In the genomic region with DNA sequence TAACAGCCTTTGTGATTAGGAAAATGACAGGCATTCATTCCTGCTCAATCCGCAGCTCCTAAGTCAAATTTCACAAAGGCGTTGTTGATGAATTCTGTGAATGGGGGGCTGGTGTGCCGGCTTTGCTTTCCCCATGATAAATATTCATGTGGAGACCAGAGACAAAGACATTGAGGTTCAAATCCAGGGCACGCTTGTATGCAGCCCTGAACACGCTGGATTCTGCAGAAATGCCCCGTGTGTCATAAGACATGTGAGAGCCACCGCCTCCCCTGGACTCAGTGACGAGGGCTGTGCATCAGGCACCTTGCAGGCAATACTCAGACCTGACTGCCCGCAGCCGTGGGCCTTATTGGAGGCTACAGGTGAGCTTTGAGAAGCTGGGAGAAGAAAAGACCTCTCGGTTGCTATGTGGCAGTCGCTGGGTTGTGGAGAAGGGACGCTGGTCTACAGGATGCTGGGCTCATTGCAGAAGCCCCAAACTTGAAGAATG, we compare ENCODE assay signal across 23 cellular contexts.
A peak's percentile ranks its signal among the peaks of the same experiment; 100 is the strongest.
DNase-seq lines count a peak whose midpoint lies in the region; ATAC-seq, FAIRE-seq and TF ChIP-seq lines count a peak whose summit lies in the region.
"Had no signal": no experiment of that assay in that cellular context is flagged by ENCODE, and none has a peak within 500 bp of the region (broad histone marks: within the 10 kb centered on the region; RNA-seq: fewer than 3 reads in every experiment).

No MANE protein-coding gene starts in this region.

- no peak overlapping the region for H2AFZ ChIP-seq in HepG2 (ENCODE audit: low read length)

- TF ChIP-seq EP300 in stomach (IDR thresholded peaks at IDR 0.05) (no peak), HepG2 (IDR thresholded peaks at IDR 0.05; ENCODE audit: low read depth in 2 of 2, low read length in 2 of 2) (no peak), HepG2 (CRISPR knock-in tag; IDR thresholded peaks at IDR 0.05; ENCODE audit: borderline replicate concordance) (no peak)

- H3K36me3 ChIP-seq in stomach (no peaks in the 10 kb centered on the region), HepG2 (replicated peaks in 1 of 2; ENCODE audit: control insufficient read depth in 1 of 2, insufficient read depth in 2 of 2, low read length in 2 of 2) (no peaks in the 10 kb centered on the region)
- H3K36me3 ChIP-seq: Peyer's patch, thyroid gland had no signal

- no peak for ATAC-seq in stimulated activated effector memory CD8-positive, alpha-beta T cell treated with anti-CD3 and anti-CD28 coated beads, Interleukin-12 subunit alpha, Interleukin-12 subunit beta, amount 100 ng/mL, for 72 hours
- ATAC-seq in HepG2 (no peak), T-helper 17 cell (no peak)
- ATAC-seq: activated CD4-positive, CD25-positive, alpha-beta regulatory T cell treated with anti-CD3 and anti-CD28 coated beads, Interleukin-2, amount 50 U/mL, for 24 hours; stimulated activated naive B cell treated with anti-CD40 and anti-IgM and Interleukin-4, amounts not matched to agents 10 μg/mL and 1 μg/mL and 100 μg/mL, for 72 hours had no signal

- no peak for TF ChIP-seq CTCF in stomach (IDR thresholded peaks at IDR 0.05)
- TF ChIP-seq CTCF in HepG2 (CRISPR knock-in tag; IDR thresholded peaks at IDR 0.05): no peak

- H3K27me3 ChIP-seq in stomach: peaks cover 0 to 66% (median 6%) of the 10 kb centered on the region in 3 donors
- peaks cover 6 to 8% of the 10 kb centered on the region in 2 experiments; a peak in 4 of 5 replicates for H3K27me3 ChIP-seq in HepG2 (ENCODE audit: control insufficient read depth in 1 of 2, insufficient read depth in 2 of 2, low read length in 2 of 2)
- H3K27me3 ChIP-seq: Peyer's patch, thyroid gland had no signal

- TF ChIP-seq RAD21 in HepG2 (CRISPR knock-in tag; IDR thresholded peaks at IDR 0.05): no peak

- no peaks in the 10 kb centered on the region for H3K79me2 ChIP-seq in HepG2 (ENCODE audit: insufficient read depth, low read length)

- H3K9me3 ChIP-seq in stomach (no peaks in the 10 kb centered on the region), HepG2 (ENCODE audit: low read length) (peaks cover 8% of the 10 kb centered on the region), T-helper 17 cell (ENCODE audit: control insufficient read depth, low read length, poor library complexity, severe bottlenecking) (peaks cover 3% of the 10 kb centered on the region)
- H3K9me3 ChIP-seq: Peyer's patch, thyroid gland had no signal

- FAIRE-seq in HepG2 (lab: Jason Lieb, UNC): no peak
- FAIRE-seq: islet of Langerhans had no signal

- H3K9me3 Mint-ChIP-seq in stimulated activated effector memory CD8-positive, alpha-beta T cell treated with anti-CD3 and anti-CD28 coated beads, Interleukin-12 subunit alpha, Interleukin-12 subunit beta, amount 100 ng/mL, for 72 hours: no peaks in the 10 kb centered on the region

- 74 to 87% (median 81%) methylated on average over 10 to 13 of the region's 13 CpGs for WGBS in stomach, 5 donors
- WGBS in HepG2 (ENCODE audit: low lambda C conversion rate): 50% methylated on average over 11 of the region's 13 CpGs

- peaks cover 38% of the 10 kb centered on the region for H3K27me3 Mint-ChIP-seq in T-helper 17 cell
- H3K27me3 Mint-ChIP-seq: CD4-positive, CD25-positive, alpha-beta regulatory T cell had no signal

- in situ Hi-C loops in HepG2 (cut with HindIII; ENCODE audit: extremely low pct_ligation_motif_present, low pct_unique_long_range_greater_than_20kb): no loop called here

- H3K27ac ChIP-seq in stomach (no peak overlapping the region), HepG2 (ENCODE audit: extremely low read length, insufficient read depth, low read length) (no peak overlapping the region)
- H3K27ac ChIP-seq: Peyer's patch, thyroid gland had no signal

- peak in 39 of 58 donors; percentile 20 to 90 (median 71) for DNase-seq in anterior cingulate cortex (lab: John Stamatoyannopoulos, UW)
- DNase-seq in globus pallidus (ENCODE audit: low spot score): peak; percentile 99
- peak in 45 of 56 donors; percentile 32 to 90 (median 71) for DNase-seq in nucleus accumbens (lab: John Stamatoyannopoulos, UW)
- DNase-seq in stomach: peak; percentile 23
- DNase-seq in stimulated activated effector memory CD8-positive, alpha-beta T cell treated with anti-CD3 and anti-CD28 coated beads, Interleukin-12 subunit alpha, Interleukin-12 subunit beta, amount 100 ng/mL, for 72 hours (ENCODE audit: low spot score in 2 of 2): no peak
- DNase-seq in HepG2 (ENCODE audit: low spot score): no peak
- DNase-seq in T-helper 17 cell: no peak
- DNase-seq in NCI-H128 (lab: John Stamatoyannopoulos, UW; ENCODE audit: unreplicated experiment): no peak
- DNase-seq: activated naive CD4-positive, alpha-beta T cell treated with anti-CD3 and anti-CD28 coated beads, Interleukin-2, amount 10 ng/mL, durations not matched to agents 7 days and 5 days; amniotic stem cell; CD4-positive, CD25-positive, alpha-beta regulatory T cell; Karpas-422; NCI-H1694; NCI-H526; nephron progenitor cell; Peyer's patch; SIG-M5; stimulated activated CD4-positive, alpha-beta T cell treated with anti-CD3 and anti-CD28 coated beads, Interleukin-2, amount 100 ng/mL, for 48 hours; stimulated activated naive B cell treated with anti-CD40 and anti-IgM and Interleukin-4, amounts not matched to agents 10 μg/mL and 1 μg/mL and 100 μg/mL, for 72 hours; thyroid gland had no signal

- H3K4me1 ChIP-seq in stomach (no peaks in the 10 kb centered on the region), HepG2 (ENCODE audit: insufficient read depth, low read length) (peaks cover 52% of the 10 kb centered on the region)
- H3K4me1 ChIP-seq: Peyer's patch, thyroid gland had no signal

- CTCF ChIA-PET in HepG2 (lab: Yijun Ruan, JAX; ENCODE audit: low intra/inter-chr PET ratio, low total read pairs): no interaction called here

- no peak overlapping the region for H3K27ac Mint-ChIP-seq in stimulated activated effector memory CD8-positive, alpha-beta T cell treated with anti-CD3 and anti-CD28 coated beads, Interleukin-12 subunit alpha, Interleukin-12 subunit beta, amount 100 ng/mL, for 72 hours
- H3K27ac Mint-ChIP-seq in T-helper 17 cell: no peak overlapping the region
- H3K27ac Mint-ChIP-seq: activated naive CD4-positive, alpha-beta T cell treated with anti-CD3 and anti-CD28 coated beads, Interleukin-2, amount 10 ng/mL, durations not matched to agents 7 days and 5 days; CD4-positive, CD25-positive, alpha-beta regulatory T cell; H9; nephron progenitor cell; stimulated activated naive B cell treated with anti-CD40 and anti-IgM and Interleukin-4, amounts not matched to agents 10 μg/mL and 1 μg/mL and 100 μg/mL, for 72 hours had no signal

- H3K36me3 Mint-ChIP-seq in stimulated activated effector memory CD8-positive, alpha-beta T cell treated with anti-CD3 and anti-CD28 coated beads, Interleukin-12 subunit alpha, Interleukin-12 subunit beta, amount 100 ng/mL, for 72 hours: no peaks in the 10 kb centered on the region
- no peaks in the 10 kb centered on the region for H3K36me3 Mint-ChIP-seq in T-helper 17 cell (ENCODE audit: low read depth)
- H3K36me3 Mint-ChIP-seq: activated naive CD4-positive, alpha-beta T cell treated with anti-CD3 and anti-CD28 coated beads, Interleukin-2, amount 10 ng/mL, durations not matched to agents 7 days and 5 days; CD4-positive, CD25-positive, alpha-beta regulatory T cell; stimulated activated naive B cell treated with anti-CD40 and anti-IgM and Interleukin-4, amounts not matched to agents 10 μg/mL and 1 μg/mL and 100 μg/mL, for 72 hours had no signal

- POLR2A ChIA-PET in HepG2 (lab: Yijun Ruan, JAX): no interaction called here

- no peak overlapping the region for H3K4me3 Mint-ChIP-seq in stimulated activated effector memory CD8-positive, alpha-beta T cell treated with anti-CD3 and anti-CD28 coated beads, Interleukin-12 subunit alpha, Interleukin-12 subunit beta, amount 100 ng/mL, for 72 hours
- no peak overlapping the region for H3K4me3 Mint-ChIP-seq in T-helper 17 cell
- H3K4me3 Mint-ChIP-seq: activated naive CD4-positive, alpha-beta T cell treated with anti-CD3 and anti-CD28 coated beads, Interleukin-2, amount 10 ng/mL, durations not matched to agents 7 days and 5 days; CD4-positive, CD25-positive, alpha-beta regulatory T cell; H9; nephron progenitor cell; stimulated activated naive B cell treated with anti-CD40 and anti-IgM and Interleukin-4, amounts not matched to agents 10 μg/mL and 1 μg/mL and 100 μg/mL, for 72 hours had no signal

- no peak overlapping the region for H3K9ac ChIP-seq in HepG2 (ENCODE audit: insufficient read depth, low read depth, low read length)

- no peak for TF ChIP-seq POLR2A in stomach (IDR thresholded peaks at IDR 0.05)
- TF ChIP-seq POLR2A in HepG2 (IDR thresholded peaks at IDR 0.05; ENCODE audit: insufficient read depth in 1 of 2, low read depth in 2 of 2, low read length in 2 of 2): no peak

- H3K4me2 ChIP-seq in HepG2 (ENCODE audit: low read depth, low read length): no peak overlapping the region

- intact Hi-C loops in stomach (cut with DNase I; ENCODE audit: low total_unique reads) (no loop called here), HepG2 (cut with micrococcal nuclease; ENCODE audit: unreplicated experiment) (no loop called here)

- H3K4me3 ChIP-seq in stomach (no peak overlapping the region), HepG2 (replicated peaks in 1 of 3; ENCODE audit: insufficient read depth in 1 of 3, low read depth in 2 of 3, low read length in 3 of 3) (no peak overlapping the region)
- H3K4me3 ChIP-seq: Peyer's patch, thyroid gland had no signal

- H4K20me1 ChIP-seq in HepG2 (ENCODE audit: insufficient read depth, low read length): no peaks in the 10 kb centered on the region

- H3K4me1 Mint-ChIP-seq in stimulated activated effector memory CD8-positive, alpha-beta T cell treated with anti-CD3 and anti-CD28 coated beads, Interleukin-12 subunit alpha, Interleukin-12 subunit beta, amount 100 ng/mL, for 72 hours: no peaks in the 10 kb centered on the region
- peaks cover 2% of the 10 kb centered on the region for H3K4me1 Mint-ChIP-seq in T-helper 17 cell
- H3K4me1 Mint-ChIP-seq: activated naive CD4-positive, alpha-beta T cell treated with anti-CD3 and anti-CD28 coated beads, Interleukin-2, amount 10 ng/mL, durations not matched to agents 7 days and 5 days; CD4-positive, CD25-positive, alpha-beta regulatory T cell; stimulated activated naive B cell treated with anti-CD40 and anti-IgM and Interleukin-4, amounts not matched to agents 10 μg/mL and 1 μg/mL and 100 μg/mL, for 72 hours had no signal

- BruUV-seq in HepG2 (replicated peaks; lab: Mats Ljungman, UMichigan): no TSS peak

TF ChIP-seq in HepG2, 621 proteins besides CTCF, POLR2A, EP300 and RAD21:
- TF ChIP-seq NFE2L1 (CRISPR knock-in tag; IDR thresholded peaks at IDR 0.05; ENCODE audit: borderline replicate concordance): no peak
TF ChIP-seq in HepG2: peak in this region for 0.

Comparison
In these comparisons a context has a peak if more than half of its experiments do, and no peak if none do; other contexts are left out.
1. DNase-seq: peak in anterior cingulate cortex (39 of 58), globus pallidus (single experiment), nucleus accumbens (45 of 56) and stomach (single experiment); none in stimulated activated effector memory CD8-positive, alpha-beta T cell treated with anti-CD3 and anti-CD28 coated beads, Interleukin-12 subunit alpha, Interleukin-12 subunit beta, amount 100 ng/mL, for 72 hours (0 of 2), HepG2 (single experiment), T-helper 17 cell (0 of 3) and NCI-H128 (single experiment).